16 cellular contexts compared by ENCODE assay signal in the genomic region with DNA sequence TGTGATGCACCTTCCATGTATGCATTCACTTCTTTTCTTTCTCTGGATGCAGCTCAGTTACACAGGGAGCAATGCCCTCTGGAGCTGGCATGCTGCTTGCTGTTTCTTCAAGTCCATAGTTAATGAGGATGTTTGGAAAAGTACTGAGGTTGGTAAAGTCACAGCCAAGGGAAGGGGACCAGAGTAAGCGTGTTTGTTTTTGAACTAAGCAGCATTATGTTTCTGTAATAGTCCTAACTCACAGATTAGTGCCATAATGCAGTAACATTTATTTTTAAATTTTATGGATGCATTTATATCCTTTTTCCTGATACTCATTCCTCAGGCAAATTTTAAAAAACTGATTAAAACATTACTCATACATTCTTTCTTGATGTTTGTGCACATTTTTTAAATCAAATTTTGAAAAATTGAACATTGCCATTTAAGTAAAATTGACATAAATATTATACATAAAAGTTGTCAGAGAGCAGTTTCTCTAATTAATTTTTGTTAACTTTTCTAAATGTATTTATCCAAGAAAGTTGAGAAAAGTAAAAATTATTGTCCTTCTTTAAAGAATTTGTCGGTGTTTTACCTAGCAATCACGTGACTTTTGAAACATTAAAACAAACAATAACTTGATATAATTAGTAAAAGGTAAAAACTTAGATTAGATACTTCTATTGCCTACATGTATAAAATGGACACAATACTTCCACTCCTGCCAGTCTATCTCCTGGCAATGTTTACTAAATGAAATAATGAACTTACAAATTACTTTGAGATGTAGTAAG.
A peak's percentile ranks its signal among the peaks of the same experiment; 100 is the strongest.
DNase-seq lines count a peak whose midpoint lies in the region; ATAC-seq, FAIRE-seq and TF ChIP-seq lines count a peak whose summit lies in the region.
"Had no signal": no experiment of that assay in that cellular context is flagged by ENCODE, and none has a peak within 500 bp of the region (broad histone marks: within the 10 kb centered on the region; RNA-seq: fewer than 3 reads in every experiment).

No MANE protein-coding gene starts in this region.

- TF ChIP-seq EP300 in A549 (IDR thresholded peaks at IDR 0.05), result no peak

- DNase-seq in A549 (ENCODE audit: low read depth in 1 of 2, low spot score in 1 of 2) (no peak), H54 (ENCODE audit: insufficient read length, low spot score) (no peak), adipocyte (ENCODE audit: low read depth) (peak; percentile 26), left kidney (ENCODE audit: low read depth, low spot score) (peak; percentile 13), H7 (no peak), WTC11 (ENCODE audit: low spot score) (no peak), NCI-H2227 treated with DMSO at 0.1 percent for 48 hours (lab: John Stamatoyannopoulos, UW) (no peak)
- DNase-seq: CD8-positive, alpha-beta memory T cell; DMS53; KG1; NCI-H1105 treated with DMSO at 0.1 percent for 48 hours; NCI-H1694; NCI-H524; PC-9 had no signal

- FAIRE-seq in A549 (lab: Jason Lieb, UNC), result peak; percentile 7
- FAIRE-seq in H54 (lab: Jason Lieb, UNC), result peak; percentile 79
- FAIRE-seq: A204.1 had no signal

- POLR2A ChIA-PET in A549 (lab: Yijun Ruan, JAX), result no interaction called here
- POLR2A ChIA-PET in WTC11 (lab: Charles Lee), result no interaction called here

- H3K27ac ChIP-seq in A549, result no peak overlapping the region
- H3K27ac ChIP-seq: BLaER1 treated with 17β-estradiol and CSF1 and Interleukin-3, amounts not matched to agents 10 nM and 100 nM; PC-9 had no signal

- TF ChIP-seq POLR2A in A549 (IDR thresholded peaks at IDR 0.05; ENCODE audit: low read length), result no peak
- no peak for TF ChIP-seq POLR2A in H54 (IDR thresholded peaks at IDR 0.05; ENCODE audit: low read depth, low read length)

- CTCF ChIA-PET in A549 (lab: Yijun Ruan, JAX), result no interaction called here
- CTCF ChIA-PET in WTC11 (lab: Charles Lee), result no interaction called here

- H3K27me3 Mint-ChIP-seq in WTC11 (ENCODE audit: low read depth), result no peaks in the 10 kb centered on the region
- H3K27me3 Mint-ChIP-seq: CD8-positive, alpha-beta memory T cell had no signal

- no peak overlapping the region for H3K4me3 ChIP-seq in A549
- no peak overlapping the region for H3K4me3 ChIP-seq in adipocyte (ENCODE audit: low read length)
- H3K4me3 ChIP-seq in H7 (ENCODE audit: insufficient read depth, low read depth, low read length), result no peak overlapping the region
- H3K4me3 ChIP-seq: BLaER1 treated with 17β-estradiol and CSF1 and Interleukin-3, amounts not matched to agents 10 nM and 100 nM; PC-9 had no signal

- no peak overlapping the region for H3K9ac ChIP-seq in adipocyte (ENCODE audit: low read length)
- H3K9ac ChIP-seq: BLaER1 treated with 17β-estradiol and CSF1 and Interleukin-3, amounts not matched to agents 10 nM and 100 nM had no signal

- no peaks in the 10 kb centered on the region for H3K36me3 Mint-ChIP-seq in WTC11
- H3K36me3 Mint-ChIP-seq: CD8-positive, alpha-beta memory T cell had no signal

- no peaks in the 10 kb centered on the region for H3K4me1 Mint-ChIP-seq in WTC11
- H3K4me1 Mint-ChIP-seq: CD8-positive, alpha-beta memory T cell had no signal

- peaks cover 15% of the 10 kb centered on the region for H3K9me3 Mint-ChIP-seq in WTC11

- H3K9me3 ChIP-seq in A549 (no peaks in the 10 kb centered on the region), adipocyte (ENCODE audit: control insufficient read depth, low read length) (no peaks in the 10 kb centered on the region)
- H3K9me3 ChIP-seq: BLaER1 treated with 17β-estradiol and CSF1 and Interleukin-3, amounts not matched to agents 10 nM and 100 nM had no signal

- no peak overlapping the region for H3K4me3 Mint-ChIP-seq in WTC11
- H3K4me3 Mint-ChIP-seq: CD8-positive, alpha-beta memory T cell had no signal

- no peak for TF ChIP-seq RAD21 in A549 (conservative IDR thresholded peaks at IDR 0.05 in 1 of 2, IDR thresholded peaks at IDR 0.05 in 1 of 2)

- H3K36me3 ChIP-seq in adipocyte (ENCODE audit: control insufficient read depth, insufficient read depth, low read length, severe bottlenecking) (no peaks in the 10 kb centered on the region), H7 (replicated peaks; ENCODE audit: control insufficient read depth, insufficient read depth, low read length) (no peaks in the 10 kb centered on the region)
- H3K36me3 ChIP-seq: BLaER1 treated with 17β-estradiol and CSF1 and Interleukin-3, amounts not matched to agents 10 nM and 100 nM had no signal

- H3K4me1 ChIP-seq in A549, result no peaks in the 10 kb centered on the region
- peaks cover 29% of the 10 kb centered on the region for H3K4me1 ChIP-seq in adipocyte (ENCODE audit: control insufficient read depth, insufficient read depth, low read length)
- H3K4me1 ChIP-seq: BLaER1 treated with 17β-estradiol and CSF1 and Interleukin-3, amounts not matched to agents 10 nM and 100 nM had no signal

- no peak for TF ChIP-seq CTCF in A549 (IDR thresholded peaks at IDR 0.05)
- TF ChIP-seq CTCF in WTC11 (IDR thresholded peaks at IDR 0.05), result no peak

- H3K4me2 ChIP-seq in A549, result no peak overlapping the region
- H3K4me2 ChIP-seq: BLaER1 treated with 17β-estradiol and CSF1 and Interleukin-3, amounts not matched to agents 10 nM and 100 nM; PC-9 had no signal

- H3K27ac Mint-ChIP-seq in WTC11, result no peak overlapping the region
- H3K27ac Mint-ChIP-seq: CD8-positive, alpha-beta memory T cell had no signal

- H3K27me3 ChIP-seq in adipocyte (replicated peaks; ENCODE audit: control insufficient read depth, insufficient read depth, low read length) (no peaks in the 10 kb centered on the region), H7 (ENCODE audit: control insufficient read depth, insufficient read depth, low read length) (no peaks in the 10 kb centered on the region)
- H3K27me3 ChIP-seq: BLaER1 treated with 17β-estradiol and CSF1 and Interleukin-3, amounts not matched to agents 10 nM and 100 nM had no signal

- ATAC-seq in A549, result no peak
- no peak for ATAC-seq in WTC11

- WGBS in A549 (ENCODE audit: missing lambda C conversion rate), result 36% methylated on average over 3 of the region's 3 CpGs

TF ChIP-seq in A549, 52 proteins besides CTCF, POLR2A, EP300 and RAD21 (continues in another document):
- TF ChIP-seq, protein P1, sequence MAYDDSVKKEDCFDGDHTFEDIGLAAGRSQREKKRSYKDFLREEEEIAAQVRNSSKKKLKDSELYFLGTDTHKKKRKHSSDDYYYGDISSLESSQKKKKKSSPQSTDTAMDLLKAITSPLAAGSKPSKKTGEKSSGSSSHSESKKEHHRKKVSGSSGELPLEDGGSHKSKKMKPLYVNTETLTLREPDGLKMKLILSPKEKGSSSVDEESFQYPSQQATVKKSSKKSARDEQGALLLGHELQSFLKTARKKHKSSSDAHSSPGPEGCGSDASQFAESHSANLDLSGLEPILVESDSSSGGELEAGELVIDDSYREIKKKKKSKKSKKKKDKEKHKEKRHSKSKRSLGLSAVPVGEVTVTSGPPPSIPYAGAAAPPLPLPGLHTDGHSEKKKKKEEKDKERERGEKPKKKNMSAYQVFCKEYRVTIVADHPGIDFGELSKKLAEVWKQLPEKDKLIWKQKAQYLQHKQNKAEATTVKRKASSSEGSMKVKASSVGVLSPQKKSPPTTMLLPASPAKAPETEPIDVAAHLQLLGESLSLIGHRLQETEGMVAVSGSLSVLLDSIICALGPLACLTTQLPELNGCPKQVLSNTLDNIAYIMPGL (CRISPR knock-in tag; IDR thresholded peaks at IDR 0.05; ENCODE audit: borderline replicate concordance), result no peak
- TF ChIP-seq POLR2AphosphoS2 (conservative IDR thresholded peaks at IDR 0.05; ENCODE audit: low read length), result no peak
- TF ChIP-seq NR3C1 (IDR thresholded peaks at IDR 0.05), result no peak
- TF ChIP-seq SMC3 (IDR thresholded peaks at IDR 0.05), result no peak
- TF ChIP-seq CHD4 (IDR thresholded peaks at IDR 0.05; ENCODE audit: borderline replicate concordance), result no peak
- TF ChIP-seq TP53 (CRISPR knock-in tag; IDR thresholded peaks at IDR 0.05), result no peak
- no peak for TF ChIP-seq RARB (CRISPR knock-in tag; IDR thresholded peaks at IDR 0.05)

TF ChIP-seq in WTC11, 78 proteins besides CTCF, POLR2A, EP300 and RAD21:
- TF ChIP-seq ZNF263 (CRISPR knock-in tag; IDR thresholded peaks at IDR 0.05; ENCODE audit: low read depth), result no peak
- no peak for TF ChIP-seq ZNF219 (CRISPR knock-in tag; IDR thresholded peaks at IDR 0.05; ENCODE audit: borderline replicate concordance)
- TF ChIP-seq PRRX2 (CRISPR knock-in tag; IDR thresholded peaks at IDR 0.05), result no peak
- TF ChIP-seq, protein P2, sequence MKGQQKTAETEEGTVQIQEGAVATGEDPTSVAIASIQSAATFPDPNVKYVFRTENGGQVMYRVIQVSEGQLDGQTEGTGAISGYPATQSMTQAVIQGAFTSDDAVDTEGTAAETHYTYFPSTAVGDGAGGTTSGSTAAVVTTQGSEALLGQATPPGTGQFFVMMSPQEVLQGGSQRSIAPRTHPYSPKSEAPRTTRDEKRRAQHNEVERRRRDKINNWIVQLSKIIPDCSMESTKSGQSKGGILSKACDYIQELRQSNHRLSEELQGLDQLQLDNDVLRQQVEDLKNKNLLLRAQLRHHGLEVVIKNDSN (CRISPR knock-in tag; IDR thresholded peaks at IDR 0.05), result no peak
- no peak for TF ChIP-seq RELA (CRISPR knock-in tag; IDR thresholded peaks at IDR 0.05; ENCODE audit: borderline replicate concordance)
- no peak for TF ChIP-seq CREM (CRISPR knock-in tag; IDR thresholded peaks at IDR 0.05)
- TF ChIP-seq, protein P3, sequence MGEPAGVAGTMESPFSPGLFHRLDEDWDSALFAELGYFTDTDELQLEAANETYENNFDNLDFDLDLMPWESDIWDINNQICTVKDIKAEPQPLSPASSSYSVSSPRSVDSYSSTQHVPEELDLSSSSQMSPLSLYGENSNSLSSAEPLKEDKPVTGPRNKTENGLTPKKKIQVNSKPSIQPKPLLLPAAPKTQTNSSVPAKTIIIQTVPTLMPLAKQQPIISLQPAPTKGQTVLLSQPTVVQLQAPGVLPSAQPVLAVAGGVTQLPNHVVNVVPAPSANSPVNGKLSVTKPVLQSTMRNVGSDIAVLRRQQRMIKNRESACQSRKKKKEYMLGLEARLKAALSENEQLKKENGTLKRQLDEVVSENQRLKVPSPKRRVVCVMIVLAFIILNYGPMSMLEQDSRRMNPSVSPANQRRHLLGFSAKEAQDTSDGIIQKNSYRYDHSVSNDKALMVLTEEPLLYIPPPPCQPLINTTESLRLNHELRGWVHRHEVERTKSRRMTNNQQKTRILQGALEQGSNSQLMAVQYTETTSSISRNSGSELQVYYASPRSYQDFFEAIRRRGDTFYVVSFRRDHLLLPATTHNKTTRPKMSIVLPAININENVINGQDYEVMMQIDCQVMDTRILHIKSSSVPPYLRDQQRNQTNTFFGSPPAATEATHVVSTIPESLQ (CRISPR knock-in tag; IDR thresholded peaks at IDR 0.05), result no peak

Comparison
In these comparisons a context has a peak if more than half of its experiments do, and no peak if none do; other contexts are left out.
1. DNase-seq: peak in adipocyte (single experiment) and left kidney (single experiment); none in A549 (0 of 2), H54 (single experiment), H7 (single experiment), WTC11 (single experiment) and NCI-H2227 treated with DMSO at 0.1 percent for 48 hours (single experiment).